In genomic region chr14:68885226-68886108, GRCh38 we compare ENCODE assay signal across 15 cellular contexts.
DNase-seq lines count a peak whose midpoint lies in the region; ATAC-seq and TF ChIP-seq lines count a peak whose summit lies in the region.
"Had no signal": no experiment of that assay in that cellular context is flagged by ENCODE, and none has a peak within 500 bp of the region (broad histone marks: within the 10 kb centered on the region; RNA-seq: fewer than 3 reads in every experiment).

No MANE protein-coding gene starts in this region.

- no peak overlapping the region for H3K23ac ChIP-seq in IMR-90 (ENCODE audit: low read depth, low read length)

- BruUV-seq in IMR-90 (replicated peaks; lab: Mats Ljungman, UMichigan) = no TSS peak

- CTCF ChIA-PET in IMR-90 (lab: Yijun Ruan, JAX) = no interaction called here

- H2BK120ac ChIP-seq in IMR-90 (ENCODE audit: low read depth, low read length) = no peak overlapping the region

- ATAC-seq in IMR-90 (ENCODE audit: low read depth) = no peak
- no peak for ATAC-seq in HG02938 (IDR thresholded peaks at IDR 0.05; ENCODE audit: unreplicated experiment)
- ATAC-seq: natural killer cell had no signal

- no peak overlapping the region for H3K18ac ChIP-seq in IMR-90 (ENCODE audit: low read depth, low read length)

- H3K27me3 ChIP-seq in IMR-90 (ENCODE audit: control insufficient read depth, insufficient read depth, low read length) = no peaks in the 10 kb centered on the region
- no peaks in the 10 kb centered on the region for H3K27me3 ChIP-seq in breast epithelium
- no peaks in the 10 kb centered on the region for H3K27me3 ChIP-seq in liver (ENCODE audit: control insufficient read depth in 4 of 4, insufficient read depth in 4 of 4, low read length in 3 of 4)
- H3K27me3 ChIP-seq in tibial artery = no peaks in the 10 kb centered on the region
- H3K27me3 ChIP-seq: BLaER1 had no signal

- peaks cover 88% of the 10 kb centered on the region for H4K20me1 ChIP-seq in IMR-90 (ENCODE audit: insufficient read depth, low read length)
- H4K20me1 ChIP-seq: BLaER1 had no signal

- H2BK5ac ChIP-seq in IMR-90 (ENCODE audit: low read depth, low read length, poor library complexity, severe bottlenecking) = no peak overlapping the region

- H3K79me1 ChIP-seq in IMR-90 (ENCODE audit: low read depth in 1 of 2, low read length in 2 of 2) = peaks cover 44 to 85% of the 10 kb centered on the region in 2 experiments

- TF ChIP-seq CTCF in IMR-90 (conservative IDR thresholded peaks at IDR 0.05; ENCODE audit: low read depth, low read length) (no peak), breast epithelium (IDR thresholded peaks at IDR 0.05) (no peak), liver (IDR thresholded peaks at IDR 0.05; ENCODE audit: low read depth, low read length, missing input control) (no peak), tibial artery (IDR thresholded peaks at IDR 0.05) (no peak)

- peaks cover 17% of the 10 kb centered on the region for H3K9me1 ChIP-seq in IMR-90 (ENCODE audit: insufficient read depth, low read length)

- H4K5ac ChIP-seq in IMR-90 (ENCODE audit: low read depth, low read length) = no peak overlapping the region

- TF ChIP-seq POLR2A in IMR-90 (IDR thresholded peaks at IDR 0.05; ENCODE audit: low read depth, low read length) (no peak; the same call in 1 of the 2 replicates), breast epithelium (IDR thresholded peaks at IDR 0.05) (no peak)

- no peak overlapping the region for H3K14ac ChIP-seq in IMR-90 (replicated peaks; ENCODE audit: low read depth, low read length)

- POLR2A ChIA-PET in IMR-90 (lab: Charles Lee; ENCODE audit: unreplicated experiment) = no interaction called here

- dilution Hi-C loops in IMR-90 (cut with HindIII; ENCODE audit: low sequenced_read_pairs, unreplicated experiment) = no loop called here

- no peak overlapping the region for H2BK20ac ChIP-seq in IMR-90 (ENCODE audit: low read depth, low read length)

- DNase-seq in IMR-90 (no peak), breast epithelium (ENCODE audit: low spot score in 2 of 2) (peak in 1 of 2 donors; percentile 49), tibial artery (peak in 1 of 2 donors; percentile 69), SK-N-DZ (ENCODE audit: low spot score) (no peak), putamen (ENCODE audit: low spot score) (no peak)
- DNase-seq: activated CD4-positive, alpha-beta T cell treated with anti-CD3 and anti-CD28 coated beads, Interleukin-2, amount 50 U/mL, for 4 hours; Calu3; natural killer cell; NCI-H1417; NCI-H526 treated with DMSO at 0.1 percent for 48 hours; T-helper 2 cell; WERI-Rb-1 had no signal

- no peak overlapping the region for H3K56ac ChIP-seq in IMR-90 (ENCODE audit: extremely low read depth, insufficient read depth, low read length)

- H2AK5ac ChIP-seq in IMR-90 (ENCODE audit: low read depth, low read length) = no peak overlapping the region

- H3K9ac ChIP-seq in IMR-90 (ENCODE audit: low read depth, low read length) (no peak overlapping the region), liver (ENCODE audit: low read depth in 1 of 2, low read length in 2 of 2) (no peak overlapping the region)
- H3K9ac ChIP-seq: BLaER1 had no signal

- no peak overlapping the region for H4K91ac ChIP-seq in IMR-90 (ENCODE audit: insufficient read depth, low read depth, low read length)

- H3K9me3 ChIP-seq in IMR-90 (ENCODE audit: control insufficient read depth, insufficient read depth, low read length) (no peaks in the 10 kb centered on the region), breast epithelium (no peaks in the 10 kb centered on the region), liver (ENCODE audit: control insufficient read depth in 4 of 4, low read length in 3 of 4) (no peaks in the 10 kb centered on the region), tibial artery (no peaks in the 10 kb centered on the region)
- H3K9me3 ChIP-seq: BLaER1 had no signal

- in situ Hi-C loops in IMR-90 (cut with MboI; ENCODE audit: low sequenced_read_pairs) = no loop called here

- WGBS in IMR-90 (ENCODE audit: extremely low coverage in 2 of 2, insufficient read length in 1 of 2), 2 experiments = 86% methylated on average over 9 of the region's 22 CpGs; no CpG with 5 or more reads in 1 of the 2 experiments
- 96% methylated on average over 22 of the region's 22 CpGs for WGBS in liver

- intact Hi-C loops in IMR-90 (cut with micrococcal nuclease) = no loop called here
- intact Hi-C loops in breast epithelium (cut with DNase I; ENCODE audit: low total_unique reads) = no loop called here
- intact Hi-C loops in tibial artery (cut with DNase I; ENCODE audit: low total_unique reads) = no loop called here

- H2BK15ac ChIP-seq in IMR-90 (ENCODE audit: low read depth, low read length) = no peak overlapping the region

- no peak overlapping the region for H2AFZ ChIP-seq in IMR-90 (replicated peaks; ENCODE audit: low read length, poor library complexity)

- H3K36me3 ChIP-seq in IMR-90 (ENCODE audit: control insufficient read depth, insufficient read depth, low read length) = peaks cover 84% of the 10 kb centered on the region
- H3K36me3 ChIP-seq in breast epithelium = peaks cover 18% of the 10 kb centered on the region
- H3K36me3 ChIP-seq in liver (ENCODE audit: control insufficient read depth in 4 of 4, insufficient read depth in 3 of 4, low read depth in 1 of 4, low read length in 3 of 4) = peaks cover 19 to 73% (median 51%) of the 10 kb centered on the region in 4 donors
- H3K36me3 ChIP-seq in tibial artery = peaks cover 77 to 97% (median 86%) of the 10 kb centered on the region in 3 donors

- TF ChIP-seq RAD21 in IMR-90 (IDR thresholded peaks at IDR 0.05; ENCODE audit: low read length) = no peak
- TF ChIP-seq RAD21 in liver (IDR thresholded peaks at IDR 0.05) = no peak

- no peak overlapping the region; a peak in 1 of 4 replicates for H4K8ac ChIP-seq in IMR-90 (ENCODE audit: low read depth in 2 of 2, low read length in 2 of 2)

- H3K4me3 ChIP-seq in IMR-90 (ENCODE audit: insufficient read depth, low read depth, low read length) (no peak overlapping the region), breast epithelium (no peak overlapping the region), liver (ENCODE audit: low read depth in 1 of 3, low read length in 3 of 3) (no peak overlapping the region), tibial artery (no peak overlapping the region)
- H3K4me3 ChIP-seq: BLaER1 had no signal

- no peak overlapping the region for H3K4me2 ChIP-seq in IMR-90 (ENCODE audit: low read depth, low read length)
- H3K4me2 ChIP-seq: BLaER1 had no signal

- H2AK9ac ChIP-seq in IMR-90 (replicated peaks; ENCODE audit: low read depth, low read length, poor library complexity) = peak overlapping the region; percentile 60

- H3K4me1 ChIP-seq in IMR-90 (ENCODE audit: control insufficient read depth, insufficient read depth, low read length) = peaks cover 16% of the 10 kb centered on the region
- H3K4me1 ChIP-seq in breast epithelium = no peaks in the 10 kb centered on the region
- peaks cover 11 to 27% (median 12%) of the 10 kb centered on the region in 4 donors for H3K4me1 ChIP-seq in liver (ENCODE audit: control insufficient read depth in 4 of 4, insufficient read depth in 4 of 4, low read length in 3 of 4)
- peaks cover 0 to 24% (median 9%) of the 10 kb centered on the region in 4 donors for H3K4me1 ChIP-seq in tibial artery
- H3K4me1 ChIP-seq: BLaER1 had no signal

- no peak overlapping the region for H3K4ac ChIP-seq in IMR-90 (ENCODE audit: low read depth, low read length)

- H3K27ac ChIP-seq in IMR-90 (ENCODE audit: insufficient read depth, low read length) = peak overlapping the region; percentile 4
- peak overlapping the region; percentile 10 to 52 for H3K27ac ChIP-seq in breast epithelium
- peak overlapping the region; percentile 67 to 71 for H3K27ac ChIP-seq in liver (ENCODE audit: low read depth in 1 of 2, low read length in 2 of 2)
- peak overlapping the region; percentile 69 to 100 for H3K27ac ChIP-seq in tibial artery
- H3K27ac ChIP-seq: BLaER1, WERI-Rb-1 had no signal

TF ChIP-seq in IMR-90, 13 proteins besides CTCF, POLR2A, EP300 and RAD21 (continues in another document):
- TF ChIP-seq USF2 (IDR thresholded peaks at IDR 0.05; ENCODE audit: low read depth, low read length) = no peak
- TF ChIP-seq, protein P1, sequence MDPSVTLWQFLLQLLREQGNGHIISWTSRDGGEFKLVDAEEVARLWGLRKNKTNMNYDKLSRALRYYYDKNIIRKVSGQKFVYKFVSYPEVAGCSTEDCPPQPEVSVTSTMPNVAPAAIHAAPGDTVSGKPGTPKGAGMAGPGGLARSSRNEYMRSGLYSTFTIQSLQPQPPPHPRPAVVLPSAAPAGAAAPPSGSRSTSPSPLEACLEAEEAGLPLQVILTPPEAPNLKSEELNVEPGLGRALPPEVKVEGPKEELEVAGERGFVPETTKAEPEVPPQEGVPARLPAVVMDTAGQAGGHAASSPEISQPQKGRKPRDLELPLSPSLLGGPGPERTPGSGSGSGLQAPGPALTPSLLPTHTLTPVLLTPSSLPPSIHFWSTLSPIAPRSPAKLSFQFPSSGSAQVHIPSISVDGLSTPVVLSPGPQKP (IDR thresholded peaks at IDR 0.05; ENCODE audit: borderline replicate concordance, low read depth, low read length) = no peak

TF ChIP-seq in liver, 16 proteins besides CTCF, POLR2A, EP300 and RAD21 (continues in another document):
- TF ChIP-seq, protein P2, sequence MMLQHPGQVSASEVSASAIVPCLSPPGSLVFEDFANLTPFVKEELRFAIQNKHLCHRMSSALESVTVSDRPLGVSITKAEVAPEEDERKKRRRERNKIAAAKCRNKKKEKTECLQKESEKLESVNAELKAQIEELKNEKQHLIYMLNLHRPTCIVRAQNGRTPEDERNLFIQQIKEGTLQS (IDR thresholded peaks at IDR 0.05) = no peak
- TF ChIP-seq JUND (IDR thresholded peaks at IDR 0.05) (no peak), FOXA1 (IDR thresholded peaks at IDR 0.05) (no peak), MAX (IDR thresholded peaks at IDR 0.05) (no peak), FOXA2 (IDR thresholded peaks at IDR 0.05) (no peak), TAF1 (conservative IDR thresholded peaks at IDR 0.05) (no peak)

Comparison
In these comparisons a context has a peak if more than half of its experiments do, and no peak if none do; other contexts are left out.
1. H3K27ac ChIP-seq: peak in every context shown above with its lines; median percentile 84 in tibial artery; 69 in liver; 31 in breast epithelium; 4 in IMR-90.